In the genomic region with DNA sequence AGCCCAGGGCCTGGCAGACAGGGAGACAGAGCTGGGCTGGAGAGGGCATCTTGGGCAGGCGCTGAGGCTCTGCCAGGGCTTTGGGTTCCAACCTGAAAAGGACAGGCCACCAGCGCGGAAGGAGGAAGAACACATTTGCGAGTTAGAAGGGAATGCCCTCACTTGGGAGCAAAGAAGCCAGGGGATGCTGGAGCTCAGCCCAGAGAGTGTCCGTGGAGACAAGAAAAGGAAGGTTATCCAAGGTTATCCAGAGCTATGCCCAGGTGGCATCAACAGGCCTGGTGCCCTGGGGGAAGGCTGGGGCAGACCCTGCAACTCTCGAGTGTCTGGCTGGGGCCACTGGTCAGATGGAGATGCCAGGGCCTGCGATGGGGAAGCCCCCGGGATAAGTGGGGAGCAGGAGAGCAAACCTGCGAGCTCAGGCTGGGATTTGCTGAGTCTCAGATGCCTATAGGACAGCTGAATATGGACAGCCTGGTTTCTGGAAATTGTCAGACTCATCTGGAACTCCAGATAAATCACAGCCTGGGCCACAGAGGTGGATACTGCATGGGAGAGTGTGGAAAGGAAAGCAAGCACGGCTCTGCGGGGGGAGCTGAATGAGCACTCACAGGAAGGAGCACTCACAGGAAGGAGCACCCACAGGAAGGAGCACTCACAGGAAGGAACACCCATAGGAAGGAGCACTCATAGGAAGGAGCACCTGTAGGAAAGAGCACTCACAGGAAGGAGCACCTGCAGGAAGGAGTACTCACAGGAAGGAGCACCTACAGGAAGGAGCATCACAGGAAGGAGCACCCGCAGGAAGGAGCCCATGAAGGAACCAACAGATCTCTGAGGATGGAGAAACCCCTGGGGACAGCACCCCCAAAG, we compare ENCODE assay signal across 31 cellular contexts.
DNase-seq lines count a peak whose midpoint lies in the region; ATAC-seq and TF ChIP-seq lines count a peak whose summit lies in the region.
"Had no signal": no experiment of that assay in that cellular context is flagged by ENCODE, and none has a peak within 500 bp of the region (broad histone marks: within the 10 kb centered on the region; RNA-seq: fewer than 3 reads in every experiment).

No MANE protein-coding gene starts in this region.

- H3K27me3 ChIP-seq in layer of hippocampus (ENCODE audit: control insufficient read depth, insufficient read depth, low read length), result no peaks in the 10 kb centered on the region
- H3K27me3 ChIP-seq: SJSA1, upper lobe of left lung had no signal

- peaks cover 0 to 6% of the 10 kb centered on the region in 2 donors for H3K36me3 Mint-ChIP-seq in activated naive CD4-positive, alpha-beta T cell treated with anti-CD3 and anti-CD28 coated beads, Interleukin-2, amount 50 U/mL, for 72 hours
- H3K36me3 Mint-ChIP-seq in activated naive CD4-positive, alpha-beta T cell treated with anti-CD3 and anti-CD28 coated beads, Interleukin-2, amount 10 ng/mL, durations not matched to agents 7 days and 5 days, result no peaks in the 10 kb centered on the region
- H3K36me3 Mint-ChIP-seq in stimulated activated naive B cell treated with anti-CD40 and anti-IgM and Interleukin-4, amounts not matched to agents 10 μg/mL and 1 μg/mL and 100 μg/mL, for 72 hours, result no peaks in the 10 kb centered on the region
- H3K36me3 Mint-ChIP-seq: activated CD8-positive, alpha-beta memory T cell treated with anti-CD3 and anti-CD28 coated beads, Interleukin-2, amount 10 ng/mL, durations not matched to agents 7 days and 5 days; CD14-positive monocyte; T-cell had no signal

- H3K27me3 Mint-ChIP-seq in activated naive CD4-positive, alpha-beta T cell treated with anti-CD3 and anti-CD28 coated beads, Interleukin-2, amount 10 ng/mL, durations not matched to agents 7 days and 5 days, result no peaks in the 10 kb centered on the region
- peaks cover 26 to 27% of the 10 kb centered on the region in 2 donors for H3K27me3 Mint-ChIP-seq in stimulated activated naive B cell treated with anti-CD40 and anti-IgM and Interleukin-4, amounts not matched to agents 10 μg/mL and 1 μg/mL and 100 μg/mL, for 72 hours
- H3K27me3 Mint-ChIP-seq: activated CD4-positive, alpha-beta T cell treated with anti-CD3 and anti-CD28 coated beads, Interleukin-2, amount 10 ng/mL, durations not matched to agents 7 days and 5 days; activated CD8-positive, alpha-beta memory T cell treated with anti-CD3 and anti-CD28 coated beads, Interleukin-2, amount 10 ng/mL, durations not matched to agents 7 days and 5 days; effector memory CD8-positive, alpha-beta T cell had no signal

- H3K4me3 Mint-ChIP-seq in activated naive CD4-positive, alpha-beta T cell treated with anti-CD3 and anti-CD28 coated beads, Interleukin-2, amount 10 ng/mL, durations not matched to agents 7 days and 5 days, result no peak overlapping the region
- H3K4me3 Mint-ChIP-seq in stimulated activated naive B cell treated with anti-CD40 and anti-IgM and Interleukin-4, amounts not matched to agents 10 μg/mL and 1 μg/mL and 100 μg/mL, for 72 hours, result no peak overlapping the region
- H3K4me3 Mint-ChIP-seq: activated B cell treated with CpG ODN at 0.5 μM for 24 hours; activated CD4-positive, alpha-beta T cell treated with anti-CD3 and anti-CD28 coated beads, Interleukin-2, amount 10 ng/mL, durations not matched to agents 7 days and 5 days; activated CD8-positive, alpha-beta memory T cell treated with anti-CD3 and anti-CD28 coated beads, Interleukin-2, amount 10 ng/mL, durations not matched to agents 7 days and 5 days; CD14-positive monocyte; effector memory CD8-positive, alpha-beta T cell; T-cell had no signal

- in situ Hi-C loops in GM13977 (cut with MboI; ENCODE audit: low pct_unique_long_range_greater_than_20kb, low sequenced_read_pairs, unreplicated experiment), result no loop called here

- no peaks in the 10 kb centered on the region for H3K4me1 Mint-ChIP-seq in activated naive CD4-positive, alpha-beta T cell treated with anti-CD3 and anti-CD28 coated beads, Interleukin-2, amount 10 ng/mL, durations not matched to agents 7 days and 5 days
- no peaks in the 10 kb centered on the region for H3K4me1 Mint-ChIP-seq in stimulated activated naive B cell treated with anti-CD40 and anti-IgM and Interleukin-4, amounts not matched to agents 10 μg/mL and 1 μg/mL and 100 μg/mL, for 72 hours
- H3K4me1 Mint-ChIP-seq: activated B cell treated with CpG ODN at 0.5 μM for 24 hours; activated CD4-positive, alpha-beta T cell treated with anti-CD3 and anti-CD28 coated beads, Interleukin-2, amount 10 ng/mL, durations not matched to agents 7 days and 5 days; activated CD8-positive, alpha-beta memory T cell treated with anti-CD3 and anti-CD28 coated beads, Interleukin-2, amount 10 ng/mL, durations not matched to agents 7 days and 5 days; CD14-positive monocyte; T-cell had no signal

- TF ChIP-seq CTCF in GM13977 (IDR thresholded peaks at IDR 0.05; ENCODE audit: extremely low read depth, insufficient read depth, missing control alignments), result no peak

- no peak for ATAC-seq in activated naive CD4-positive, alpha-beta T cell treated with anti-CD3 and anti-CD28 coated beads, Interleukin-2, amount 50 U/mL, for 72 hours
- ATAC-seq in SK-N-SH treated with all-trans-retinoic acid at 6 μM for 48 hours (peak; percentile 68), HG03135 (IDR thresholded peaks at IDR 0.05; ENCODE audit: unreplicated experiment) (no peak)
- ATAC-seq in stimulated activated naive B cell treated with anti-CD40 and anti-IgM and Interleukin-4, amounts not matched to agents 10 μg/mL and 1 μg/mL and 100 μg/mL, for 72 hours (replicated peaks), result no peak
- ATAC-seq: activated CD8-positive, alpha-beta memory T cell treated with anti-CD3 and anti-CD28 coated beads, Interleukin-2, amount 10 ng/mL, durations not matched to agents 7 days and 5 days; effector memory CD8-positive, alpha-beta T cell; left lobe of liver; T-cell had no signal

- H3K27ac ChIP-seq in layer of hippocampus (ENCODE audit: low read depth, low read length), result peak overlapping the region; percentile 78
- H3K27ac ChIP-seq: GM23248, RWPE1, sigmoid colon, SJSA1, upper lobe of left lung had no signal

- peak overlapping the region; percentile 32 to 34 for H3K27ac Mint-ChIP-seq in activated naive CD4-positive, alpha-beta T cell treated with anti-CD3 and anti-CD28 coated beads, Interleukin-2, amount 50 U/mL, for 72 hours
- H3K27ac Mint-ChIP-seq in activated naive CD4-positive, alpha-beta T cell treated with anti-CD3 and anti-CD28 coated beads, Interleukin-2, amount 10 ng/mL, durations not matched to agents 7 days and 5 days, result no peak overlapping the region
- H3K27ac Mint-ChIP-seq in stimulated activated naive B cell treated with anti-CD40 and anti-IgM and Interleukin-4, amounts not matched to agents 10 μg/mL and 1 μg/mL and 100 μg/mL, for 72 hours, result peak overlapping the region; percentile 60
- H3K27ac Mint-ChIP-seq: activated B cell treated with CpG ODN at 0.5 μM for 24 hours; activated CD4-positive, alpha-beta T cell treated with anti-CD3 and anti-CD28 coated beads, Interleukin-2, amount 10 ng/mL, durations not matched to agents 7 days and 5 days; activated CD8-positive, alpha-beta memory T cell treated with anti-CD3 and anti-CD28 coated beads, Interleukin-2, amount 10 ng/mL, durations not matched to agents 7 days and 5 days; CD14-positive monocyte; effector memory CD8-positive, alpha-beta T cell had no signal

- no peak for DNase-seq in activated naive CD4-positive, alpha-beta T cell treated with anti-CD3 and anti-CD28 coated beads, Interleukin-2, amount 50 U/mL, for 72 hours (ENCODE audit: low spot score in 2 of 2)
- DNase-seq in activated naive CD4-positive, alpha-beta T cell treated with anti-CD3 and anti-CD28 coated beads, Interleukin-2, amount 10 ng/mL, durations not matched to agents 7 days and 5 days, result no peak
- DNase-seq in stimulated activated naive B cell treated with anti-CD40 and anti-IgM and Interleukin-4, amounts not matched to agents 10 μg/mL and 1 μg/mL and 100 μg/mL, for 72 hours, result no peak
- DNase-seq in GM13977 (ENCODE audit: low spot score) (no peak), NCI-H526 treated with DMSO at 0.1 percent for 48 hours (lab: John Stamatoyannopoulos, UW) (no peak)
- DNase-seq: activated B cell treated with CpG ODN at 0.5 μM for 24 hours; activated CD4-positive, alpha-beta T cell treated with anti-CD3 and anti-CD28 coated beads, Interleukin-2, amount 10 ng/mL, durations not matched to agents 7 days and 5 days; activated CD8-positive, alpha-beta memory T cell treated with anti-CD3 and anti-CD28 coated beads, Interleukin-2, amount 10 ng/mL, durations not matched to agents 7 days and 5 days; activated naive CD4-positive, alpha-beta T cell; activated T-cell treated with anti-CD3 and anti-CD28 coated beads, Interleukin-2, amount 50 U/mL, for 48 hours; Calu3; effector memory CD8-positive, alpha-beta T cell; erythroblast; glutamatergic neuron; GM23248; KBM-7; NCI-H1092 treated with DMSO at 0.1 percent for 48 hours; NCI-H187; NCI-H446 treated with DMSO at 0.1 percent for 48 hours; sigmoid colon; stimulated activated CD4-positive, alpha-beta T cell treated with anti-CD3 and anti-CD28 coated beads, Interleukin-12 subunit alpha, Interleukin-12 subunit beta, amount 100 ng/mL, for 4 hours; stimulated activated CD4-positive, alpha-beta T cell treated with anti-CD3 and anti-CD28 coated beads, Interleukin-2, amount 100 ng/mL, for 48 hours; T-cell had no signal

- H3K9me3 Mint-ChIP-seq in activated naive CD4-positive, alpha-beta T cell treated with anti-CD3 and anti-CD28 coated beads, Interleukin-2, amount 50 U/mL, for 72 hours, result peaks cover 20 to 35% of the 10 kb centered on the region in 2 donors
- peaks cover 28% of the 10 kb centered on the region for H3K9me3 Mint-ChIP-seq in activated naive CD4-positive, alpha-beta T cell treated with anti-CD3 and anti-CD28 coated beads, Interleukin-2, amount 10 ng/mL, durations not matched to agents 7 days and 5 days
- peaks cover 4 to 10% of the 10 kb centered on the region in 2 donors for H3K9me3 Mint-ChIP-seq in stimulated activated naive B cell treated with anti-CD40 and anti-IgM and Interleukin-4, amounts not matched to agents 10 μg/mL and 1 μg/mL and 100 μg/mL, for 72 hours
- H3K9me3 Mint-ChIP-seq: activated B cell treated with CpG ODN at 0.5 μM for 24 hours had no signal

- CTCF ChIA-PET in activated naive CD4-positive, alpha-beta T cell treated with anti-CD3 and anti-CD28 coated beads, Interleukin-2, amount 10 ng/mL, durations not matched to agents 7 days and 5 days (lab: Charles Lee), result no interaction called here
